2 cellular contexts compared by ENCODE assay signal in the genomic region with DNA sequence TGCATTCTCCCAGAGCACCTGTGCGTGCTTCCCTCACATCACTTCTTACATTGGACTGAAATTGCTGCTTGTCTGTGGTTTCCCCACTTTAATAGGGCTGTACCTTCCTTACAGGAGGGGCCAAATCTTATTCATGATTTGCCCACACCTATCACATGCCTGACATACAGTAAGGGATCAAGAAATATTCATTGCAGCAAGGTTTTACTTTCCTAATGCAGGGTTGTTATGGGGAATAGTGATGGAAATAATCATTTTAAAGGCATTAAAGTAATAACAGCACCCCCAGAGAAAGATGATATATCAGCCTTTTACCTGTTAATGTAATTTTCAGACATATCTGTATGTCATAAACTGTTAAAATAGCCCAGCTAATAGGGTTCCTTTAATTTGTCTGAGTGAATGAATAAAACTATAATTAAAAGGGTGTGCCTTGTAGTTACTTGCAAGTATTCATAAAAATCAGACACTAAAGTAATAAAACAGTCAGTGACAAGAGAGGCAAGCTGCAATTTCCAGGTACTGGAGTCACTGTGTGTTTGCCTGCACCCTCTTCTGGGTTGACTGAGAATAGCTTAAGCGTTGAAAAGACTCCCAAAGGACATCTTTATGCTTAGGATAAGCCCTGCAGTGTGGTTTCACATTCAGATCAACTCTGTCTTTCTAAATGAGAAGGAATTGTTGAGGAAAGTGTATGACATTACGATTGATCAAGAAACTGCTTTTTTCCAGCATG.
A peak's percentile ranks its signal among the peaks of the same experiment; 100 is the strongest.
TF ChIP-seq lines count a peak whose summit lies in the region.

No MANE protein-coding gene starts in this region.

TF ChIP-seq in K562, 482 proteins besides CTCF, POLR2A, EP300 and RAD21:
- TF ChIP-seq, protein P1, sequence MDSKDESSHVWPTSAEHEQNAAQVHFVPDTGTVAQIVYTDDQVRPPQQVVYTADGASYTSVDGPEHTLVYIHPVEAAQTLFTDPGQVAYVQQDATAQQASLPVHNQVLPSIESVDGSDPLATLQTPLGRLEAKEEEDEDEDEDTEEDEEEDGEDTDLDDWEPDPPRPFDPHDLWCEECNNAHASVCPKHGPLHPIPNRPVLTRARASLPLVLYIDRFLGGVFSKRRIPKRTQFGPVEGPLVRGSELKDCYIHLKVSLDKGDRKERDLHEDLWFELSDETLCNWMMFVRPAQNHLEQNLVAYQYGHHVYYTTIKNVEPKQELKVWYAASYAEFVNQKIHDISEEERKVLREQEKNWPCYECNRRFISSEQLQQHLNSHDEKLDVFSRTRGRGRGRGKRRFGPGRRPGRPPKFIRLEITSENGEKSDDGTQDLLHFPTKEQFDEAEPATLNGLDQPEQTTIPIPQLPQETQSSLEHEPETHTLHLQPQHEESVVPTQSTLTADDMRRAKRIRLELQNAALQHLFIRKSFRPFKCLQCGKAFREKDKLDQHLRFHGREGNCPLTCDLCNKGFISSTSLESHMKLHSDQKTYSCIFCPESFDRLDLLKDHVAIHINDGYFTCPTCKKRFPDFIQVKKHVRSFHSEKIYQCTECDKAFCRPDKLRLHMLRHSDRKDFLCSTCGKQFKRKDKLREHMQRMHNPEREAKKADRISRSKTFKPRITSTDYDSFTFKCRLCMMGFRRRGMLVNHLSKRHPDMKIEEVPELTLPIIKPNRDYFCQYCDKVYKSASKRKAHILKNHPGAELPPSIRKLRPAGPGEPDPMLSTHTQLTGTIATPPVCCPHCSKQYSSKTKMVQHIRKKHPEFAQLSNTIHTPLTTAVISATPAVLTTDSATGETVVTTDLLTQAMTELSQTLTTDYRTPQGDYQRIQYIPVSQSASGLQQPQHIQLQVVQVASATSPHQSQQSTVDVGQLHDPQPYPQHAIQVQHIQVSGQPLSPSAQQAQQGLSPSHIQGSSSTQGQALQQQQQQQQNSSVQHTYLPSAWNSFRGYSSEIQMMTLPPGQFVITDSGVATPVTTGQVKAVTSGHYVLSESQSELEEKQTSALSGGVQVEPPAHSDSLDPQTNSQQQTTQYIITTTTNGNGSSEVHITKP (IDR thresholded peaks at IDR 0.05; ENCODE audit: partially characterized antibody): peak; percentile 66
- no peak for TF ChIP-seq SETDB1 (IDR thresholded peaks at IDR 0.05; ENCODE audit: low read length)

TF ChIP-seq in neural cell, 6 proteins besides CTCF, POLR2A, EP300 and RAD21:
- TF ChIP-seq TAF1 (IDR thresholded peaks at IDR 0.05; ENCODE audit: low read depth) (no peak), SMC3 (conservative IDR thresholded peaks at IDR 0.05; ENCODE audit: poor library complexity) (peak; percentile 56), POLR2AphosphoS5 (IDR thresholded peaks at IDR 0.05) (no peak), EZH2 (IDR thresholded peaks at IDR 0.05; ENCODE audit: borderline replicate concordance, insufficient read depth, low read length, poor library complexity, severe bottlenecking) (no peak), MXI1 (conservative IDR thresholded peaks at IDR 0.05; ENCODE audit: poor library complexity, severe bottlenecking) (no peak), REST (IDR thresholded peaks at IDR 0.05; ENCODE audit: borderline replicate concordance) (no peak)
